In genomic region chr1:109046671-109047070, GRCh38 we compare ENCODE assay signal across 25 cellular contexts.
"Had no signal": no experiment of that assay in that cellular context is flagged by ENCODE, and none has a peak within 500 bp of the region (broad histone marks: within the 10 kb centered on the region; RNA-seq: fewer than 3 reads in every experiment).

No MANE protein-coding gene starts in this region.

- H3K9me3 Mint-ChIP-seq: activated T-cell treated with anti-CD3 and anti-CD28 coated beads, Interleukin-2, amount 50 U/mL, for 4 hours; brain had no signal

- H3K4me1 Mint-ChIP-seq: activated CD4-positive, alpha-beta T cell treated with anti-CD3 and anti-CD28 coated beads for 36 hours had no signal

- H3K4me3 Mint-ChIP-seq: activated CD4-positive, alpha-beta T cell treated with anti-CD3 and anti-CD28 coated beads for 36 hours; activated CD8-positive, alpha-beta T cell treated with anti-CD3 and anti-CD28 coated beads, Interleukin-2, amount 10 ng/mL, durations not matched to agents 7 days and 5 days; activated naive CD8-positive, alpha-beta T cell; activated T-cell treated with anti-CD3 and anti-CD28 coated beads, Interleukin-2, amount 50 U/mL, for 4 hours; brain had no signal

- H3K27ac Mint-ChIP-seq: activated CD4-positive, alpha-beta T cell treated with anti-CD3 and anti-CD28 coated beads for 36 hours; activated CD8-positive, alpha-beta T cell treated with anti-CD3 and anti-CD28 coated beads, Interleukin-2, amount 10 ng/mL, durations not matched to agents 7 days and 5 days; activated naive CD8-positive, alpha-beta T cell; brain had no signal

- H3K27ac ChIP-seq: cardiac muscle cell, Peyer's patch, RWPE1, SJCRH30, WERI-Rb-1 had no signal

- DNase-seq: activated CD4-positive, alpha-beta T cell treated with anti-CD3 and anti-CD28 coated beads for 36 hours; activated CD8-positive, alpha-beta T cell treated with anti-CD3 and anti-CD28 coated beads, Interleukin-2, amount 10 ng/mL, durations not matched to agents 7 days and 5 days; activated effector memory CD4-positive, alpha-beta T cell treated with anti-CD3 and anti-CD28 coated beads, Interleukin-2, amount 50 U/mL, for 16 hours; activated naive CD4-positive, alpha-beta T cell treated with Interleukin-2 at 50 U/mL for 16 hours; activated T-cell treated with anti-CD3 and anti-CD28 coated beads, Interleukin-2, amount 50 U/mL, for 4 hours; amygdala; Kasumi-1; NCI-H1048; NCI-H146; NCI-H187 treated with DMSO at 0.1 percent for 48 hours; NCI-H2081 treated with DMSO at 0.1 percent for 48 hours; NCI-H2171 treated with DMSO at 0.1 percent for 48 hours; NCI-H226; NCI-H69; NK-92 treated with Interleukin-12 subunit alpha and Interleukin-12 subunit beta, amount 100 ng/mL, for 24 hours; Peyer's patch; Right ventricle myocardium superior; SJCRH30; SK-N-SH; T-helper 1 cell; WERI-Rb-1 had no signal

- H3K36me3 Mint-ChIP-seq: activated naive CD8-positive, alpha-beta T cell; brain had no signal

- H3K27me3 ChIP-seq: cardiac muscle cell, Peyer's patch, SJCRH30 had no signal

- H3K4me1 ChIP-seq: SJCRH30 had no signal

- H3K9me3 ChIP-seq: Peyer's patch, SJCRH30, SK-N-SH had no signal

- H3K4me2 ChIP-seq: SK-N-SH had no signal

- H3K4me3 ChIP-seq: cardiac muscle cell, Peyer's patch, SJCRH30 had no signal

- H3K9ac ChIP-seq: SK-N-SH had no signal

- H3K36me3 ChIP-seq: cardiac muscle cell, Peyer's patch, SJCRH30, WERI-Rb-1 had no signal

- ATAC-seq: activated CD4-positive, alpha-beta T cell treated with anti-CD3 and anti-CD28 coated beads for 36 hours; activated CD8-positive, alpha-beta T cell treated with anti-CD3 and anti-CD28 coated beads, Interleukin-2, amount 10 ng/mL, durations not matched to agents 7 days and 5 days; activated T-cell treated with anti-CD3 and anti-CD28 coated beads, Interleukin-2, amount 50 U/mL, for 4 hours had no signal
